ENCODE assay signal across 1 cellular context in the genomic region with DNA sequence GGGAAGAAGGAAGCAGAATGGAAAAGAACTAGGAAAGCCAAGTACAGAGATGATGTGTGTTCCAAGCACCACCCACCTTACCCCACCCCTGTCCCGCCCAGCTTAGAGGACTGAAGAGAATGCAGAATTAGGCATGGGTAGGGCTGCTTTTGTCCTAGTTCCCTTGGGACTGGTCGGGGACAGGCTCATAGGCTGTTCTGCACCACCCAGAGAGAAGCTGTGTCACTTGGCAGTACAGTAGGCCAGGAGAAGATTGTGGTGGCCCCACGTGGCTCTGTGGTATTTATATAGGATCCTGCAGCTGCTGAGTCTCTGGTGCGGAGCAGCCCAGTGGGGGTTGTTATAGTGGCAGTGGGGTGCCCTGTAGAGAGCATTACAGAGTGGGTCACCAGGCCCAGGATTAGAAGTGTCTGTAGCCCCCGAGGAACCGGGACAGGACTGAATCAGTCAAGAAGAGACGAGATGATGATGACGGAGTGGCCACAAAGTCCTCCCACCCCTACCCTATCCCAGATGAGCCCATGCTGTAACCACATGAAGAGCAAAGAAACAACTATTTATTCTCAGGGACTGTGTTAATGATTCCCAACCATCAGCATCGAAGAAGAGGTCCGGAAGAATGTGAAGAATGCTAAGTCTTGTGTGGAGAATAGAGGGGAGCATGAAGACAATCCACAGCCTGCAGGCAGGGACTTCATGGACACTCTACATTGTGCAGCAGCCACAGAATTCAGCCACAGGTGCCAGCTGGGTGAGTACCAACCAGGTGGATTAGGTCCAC.
TF ChIP-seq lines count a peak whose summit lies in the region.

No MANE protein-coding gene starts in this region.

TF ChIP-seq in HepG2, 621 proteins besides CTCF, POLR2A, EP300 and RAD21 (continued from another document):
- TF ChIP-seq, protein P1, sequence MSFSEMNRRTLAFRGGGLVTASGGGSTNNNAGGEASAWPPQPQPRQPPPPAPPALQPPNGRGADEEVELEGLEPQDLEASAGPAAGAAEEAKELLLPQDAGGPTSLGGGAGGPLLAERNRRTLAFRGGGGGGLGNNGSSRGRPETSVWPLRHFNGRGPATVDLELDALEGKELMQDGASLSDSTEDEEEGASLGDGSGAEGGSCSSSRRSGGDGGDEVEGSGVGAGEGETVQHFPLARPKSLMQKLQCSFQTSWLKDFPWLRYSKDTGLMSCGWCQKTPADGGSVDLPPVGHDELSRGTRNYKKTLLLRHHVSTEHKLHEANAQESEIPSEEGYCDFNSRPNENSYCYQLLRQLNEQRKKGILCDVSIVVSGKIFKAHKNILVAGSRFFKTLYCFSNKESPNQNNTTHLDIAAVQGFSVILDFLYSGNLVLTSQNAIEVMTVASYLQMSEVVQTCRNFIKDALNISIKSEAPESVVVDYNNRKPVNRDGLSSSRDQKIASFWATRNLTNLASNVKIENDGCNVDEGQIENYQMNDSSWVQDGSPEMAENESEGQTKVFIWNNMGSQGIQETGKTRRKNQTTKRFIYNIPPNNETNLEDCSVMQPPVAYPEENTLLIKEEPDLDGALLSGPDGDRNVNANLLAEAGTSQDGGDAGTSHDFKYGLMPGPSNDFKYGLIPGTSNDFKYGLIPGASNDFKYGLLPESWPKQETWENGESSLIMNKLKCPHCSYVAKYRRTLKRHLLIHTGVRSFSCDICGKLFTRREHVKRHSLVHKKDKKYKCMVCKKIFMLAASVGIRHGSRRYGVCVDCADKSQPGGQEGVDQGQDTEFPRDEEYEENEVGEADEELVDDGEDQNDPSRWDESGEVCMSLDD (CRISPR knock-in tag; IDR thresholded peaks at IDR 0.05; ENCODE audit: borderline replicate concordance) = no peak
TF ChIP-seq in HepG2: peak in this region for 0.
